ENCODE assay signal across 8 cellular contexts in genomic region chr7:112422842-112423496, GRCh38. TPM values are rescaled to one million over a fixed set of nuclear protein-coding genes. Genes with fewer than 3 reads are reported as not detected.
A peak's percentile ranks its signal among the peaks of the same experiment; 100 is the strongest.
DNase-seq lines count a peak whose midpoint lies in the region; ATAC-seq and TF ChIP-seq lines count a peak whose summit lies in the region.

No MANE protein-coding gene starts in this region.

- H3K9me3 Mint-ChIP-seq in activated naive CD4-positive, alpha-beta T cell treated with anti-CD3 and anti-CD28 coated beads, Interleukin-2, amount 50 U/mL, for 72 hours: peaks cover 0 to 8% of the 10 kb centered on the region in 2 donors

- H3K9me3 ChIP-seq in cardiac muscle cell (ENCODE audit: low read depth): no peaks in the 10 kb centered on the region
- H3K9me3 ChIP-seq in psoas muscle: no peaks in the 10 kb centered on the region

- H3K4me3 ChIP-seq in cardiac muscle cell: no peak overlapping the region
- peak overlapping the region; percentile 32 for H3K4me3 ChIP-seq in psoas muscle

- ATAC-seq in GM21529 (IDR thresholded peaks at IDR 0.05; ENCODE audit: unreplicated experiment): peak; percentile 82
- ATAC-seq in activated naive CD4-positive, alpha-beta T cell treated with anti-CD3 and anti-CD28 coated beads, Interleukin-2, amount 50 U/mL, for 72 hours: peak; percentile 33 to 38
- ATAC-seq in psoas muscle: peak; percentile 93 to 96 (median 94)
- ATAC-seq in GM19455 (IDR thresholded peaks at IDR 0.05; ENCODE audit: unreplicated experiment): no peak
- ATAC-seq in GM18909 (IDR thresholded peaks at IDR 0.05; ENCODE audit: poor library complexity, unreplicated experiment): no peak

- 49 to 60% (median 50%) methylated on average over 5 to 6 of the region's 6 CpGs for WGBS in psoas muscle, 3 donors

- H3K4me1 ChIP-seq in cardiac muscle cell (ENCODE audit: low read depth) (peaks cover 5% of the 10 kb centered on the region), psoas muscle (peaks cover 23% of the 10 kb centered on the region)

- DNase-seq in COLO668 (lab: John Stamatoyannopoulos, UW; ENCODE audit: unreplicated experiment) (peak; percentile 78), NCI-H146 treated with DMSO at 0.1 percent for 48 hours (lab: John Stamatoyannopoulos, UW; ENCODE audit: unreplicated experiment) (peak; percentile 72), cardiac muscle cell (ENCODE audit: low read depth in 1 of 2, low spot score in 1 of 2) (peak; percentile 12 to 96), psoas muscle (peak; percentile 84 to 90)
- DNase-seq in activated naive CD4-positive, alpha-beta T cell treated with anti-CD3 and anti-CD28 coated beads, Interleukin-2, amount 50 U/mL, for 72 hours (ENCODE audit: low spot score in 2 of 2): no peak

- H3K27ac ChIP-seq in cardiac muscle cell (no peak overlapping the region), psoas muscle (peak overlapping the region; percentile 71)

- no peak for TF ChIP-seq CTCF in cardiac muscle cell (IDR thresholded peaks at IDR 0.05; ENCODE audit: low read depth, low read length)
- TF ChIP-seq CTCF in psoas muscle (IDR thresholded peaks at IDR 0.05): no peak

- H3K27ac Mint-ChIP-seq in activated naive CD4-positive, alpha-beta T cell treated with anti-CD3 and anti-CD28 coated beads, Interleukin-2, amount 50 U/mL, for 72 hours: peak overlapping the region in 1 of 2 donors; percentile 43

- H3K36me3 ChIP-seq in cardiac muscle cell (no peaks in the 10 kb centered on the region), psoas muscle (ENCODE audit: insufficient read depth in 1 of 2, low read depth in 1 of 2) (no peaks in the 10 kb centered on the region)

- H3K27me3 ChIP-seq in cardiac muscle cell: no peaks in the 10 kb centered on the region
- no peaks in the 10 kb centered on the region for H3K27me3 ChIP-seq in psoas muscle (ENCODE audit: insufficient read depth in 3 of 3, low read length in 2 of 3)

- H3K36me3 Mint-ChIP-seq in activated naive CD4-positive, alpha-beta T cell treated with anti-CD3 and anti-CD28 coated beads, Interleukin-2, amount 50 U/mL, for 72 hours: no peaks in the 10 kb centered on the region

- intact Hi-C loops in psoas muscle (cut with DNase I): no loop called here

RNA-seq across cellular contexts. Expression of gene IFRD1, which starts 27.3 kb away (rescaled TPM):
- 10 to 100 TPM; 67.6 to 85.2 TPM for total RNA-seq in activated naive CD4-positive, alpha-beta T cell treated with anti-CD3 and anti-CD28 coated beads, Interleukin-2, amount 50 U/mL, for 72 hours
- total RNA-seq in cardiac muscle cell (22.9 and 43.3 TPM in 2 replicates), psoas muscle (100 to 1,000 TPM in 1 of 4 donors, 10 to 100 TPM in 3; 43.7 to 163 (median 54.0) TPM)
- polyA plus RNA-seq in cardiac muscle cell (30.8 and 46.2 TPM in 2 replicates), psoas muscle (100 to 1,000 TPM in 1 of 3 donors, 10 to 100 TPM in 2; 34.7 to 153 (median 84.1) TPM)

RNA-seq across cellular contexts. Expression of gene LSMEM1, which starts 57.8 kb away (rescaled TPM):
- 1 to 10 TPM in 1 of 2 donors, under 1 TPM in 1; 0.37 to 1.8 TPM for total RNA-seq in activated naive CD4-positive, alpha-beta T cell treated with anti-CD3 and anti-CD28 coated beads, Interleukin-2, amount 50 U/mL, for 72 hours
- total RNA-seq in cardiac muscle cell: 0.11 and 0.30 TPM in 2 replicates
- polyA plus RNA-seq in cardiac muscle cell: 0.29 and 1.4 TPM in 2 replicates
- 1 to 10 TPM; 1.9 to 9.8 (median 8.0) TPM for total RNA-seq in psoas muscle
- polyA plus RNA-seq in psoas muscle: 10 to 100 TPM in 1 of 3 donors, 1 to 10 TPM in 2; 1.7 to 16.2 (median 6.4) TPM

Comparison
In these comparisons a context has a peak if more than half of its experiments do, and no peak if none do; other contexts are left out.
1. DNase-seq: peak in COLO668 (single experiment), NCI-H146 treated with DMSO at 0.1 percent for 48 hours (single experiment), cardiac muscle cell (2 of 2) and psoas muscle (2 of 2); none in activated naive CD4-positive, alpha-beta T cell treated with anti-CD3 and anti-CD28 coated beads, Interleukin-2, amount 50 U/mL, for 72 hours (0 of 2).
2. ATAC-seq: peak in GM21529 (single experiment), activated naive CD4-positive, alpha-beta T cell treated with anti-CD3 and anti-CD28 coated beads, Interleukin-2, amount 50 U/mL, for 72 hours (2 of 2) and psoas muscle (4 of 4); none in GM19455 (single experiment) and GM18909 (single experiment).